In genomic region chr6:110329348-110329728, GRCh38 we compare ENCODE assay signal across 11 cellular contexts. TPM values are rescaled to one million over a fixed set of nuclear protein-coding genes. Genes with fewer than 3 reads are reported as not detected.
A peak's percentile ranks its signal among the peaks of the same experiment; 100 is the strongest.
DNase-seq lines count a peak whose midpoint lies in the region; ATAC-seq and TF ChIP-seq lines count a peak whose summit lies in the region.
"Had no signal": no experiment of that assay in that cellular context is flagged by ENCODE, and none has a peak within 500 bp of the region (broad histone marks: within the 10 kb centered on the region; RNA-seq: fewer than 3 reads in every experiment).

No MANE protein-coding gene starts in this region.

- TF ChIP-seq CTCF in ascending aorta (IDR thresholded peaks at IDR 0.05) (no peak), kidney epithelial cell (IDR thresholded peaks at IDR 0.05; ENCODE audit: insufficient read depth, low read length, poor library complexity, severe bottlenecking) (no peak), smooth muscle cell (IDR thresholded peaks at IDR 0.05; ENCODE audit: borderline replicate concordance, insufficient read depth, poor library complexity, severe bottlenecking) (no peak)

- ATAC-seq in HG03135 (IDR thresholded peaks at IDR 0.05; ENCODE audit: unreplicated experiment) (no peak), GM21515 (IDR thresholded peaks at IDR 0.05; ENCODE audit: unreplicated experiment) (no peak), GM18517 (IDR thresholded peaks at IDR 0.05; ENCODE audit: unreplicated experiment) (no peak)

- peaks cover 33% of the 10 kb centered on the region for H3F3A ChIP-seq in smooth muscle cell (ENCODE audit: low read depth)

- DNase-seq in EL (peak; percentile 13), ascending aorta (ENCODE audit: low spot score in 2 of 2) (no peak), kidney epithelial cell (ENCODE audit: low read depth) (no peak), smooth muscle cell (lab: John Stamatoyannopoulos, UW; ENCODE audit: unreplicated experiment) (no peak), GOT3 (lab: John Stamatoyannopoulos, UW) (no peak)
- DNase-seq: COR-L47, T-helper 2 cell had no signal

- H4K20me1 ChIP-seq in smooth muscle cell (ENCODE audit: low read depth), result no peaks in the 10 kb centered on the region

- H3K4me1 ChIP-seq in ascending aorta, result peaks cover 4 to 23% of the 10 kb centered on the region in 2 donors
- peaks cover 36% of the 10 kb centered on the region for H3K4me1 ChIP-seq in smooth muscle cell (ENCODE audit: low read depth)

- no peaks in the 10 kb centered on the region for H3K36me3 ChIP-seq in ascending aorta
- no peaks in the 10 kb centered on the region for H3K36me3 ChIP-seq in kidney epithelial cell (ENCODE audit: control insufficient read depth, insufficient read depth, low read length)
- no peaks in the 10 kb centered on the region for H3K36me3 ChIP-seq in smooth muscle cell (ENCODE audit: low read depth)
- H3K36me3 ChIP-seq: neutrophil had no signal

- WGBS in smooth muscle cell (ENCODE audit: low lambda C conversion rate), result 15% methylated on average over 8 of the region's 8 CpGs

- peak overlapping the region; percentile 77 for H3K4me2 ChIP-seq in smooth muscle cell

- H3K27ac ChIP-seq in ascending aorta (peak overlapping the region; percentile 33 to 68), smooth muscle cell (ENCODE audit: low read depth) (peak overlapping the region; percentile 56)
- H3K27ac ChIP-seq: neutrophil had no signal

- H3K79me2 ChIP-seq in smooth muscle cell (ENCODE audit: low read depth), result no peaks in the 10 kb centered on the region

- intact Hi-C loops in ascending aorta (cut with DNase I), result loop anchor here (5.0 kb wide), 1 partner anchor 63 kb away; no protein-coding TSS in a partner anchor

- H3K9me3 ChIP-seq in ascending aorta (no peaks in the 10 kb centered on the region), smooth muscle cell (replicated peaks; ENCODE audit: low read depth) (no peaks in the 10 kb centered on the region)
- H3K9me3 ChIP-seq: neutrophil had no signal

- H3K27me3 ChIP-seq in ascending aorta (no peaks in the 10 kb centered on the region), kidney epithelial cell (ENCODE audit: control insufficient read depth, insufficient read depth, low read length) (no peaks in the 10 kb centered on the region), smooth muscle cell (ENCODE audit: low read depth) (no peaks in the 10 kb centered on the region)
- H3K27me3 ChIP-seq: neutrophil had no signal

- H3K9ac ChIP-seq in smooth muscle cell (ENCODE audit: low read depth), result no peak overlapping the region

- peak overlapping the region; percentile 77 for H2AFZ ChIP-seq in smooth muscle cell (ENCODE audit: low read depth)

- H3K4me3 ChIP-seq in ascending aorta (peak overlapping the region in 1 of 2 donors; percentile 39), kidney epithelial cell (ENCODE audit: low read depth, low read length) (peak overlapping the region; percentile 23), smooth muscle cell (peak overlapping the region; percentile 7)

RNA-seq across cellular contexts. Expression of gene METTL24, which starts 28.8 kb away (rescaled TPM):
- total RNA-seq in ascending aorta, result 2.0 TPM
- total RNA-seq in kidney epithelial cell, result 1.2 and 2.3 TPM in 2 replicates
- 2.6 and 3.3 TPM in 2 replicates for total RNA-seq in smooth muscle cell
- polyA plus RNA-seq in smooth muscle cell, result 0.74 and 2.0 TPM in 2 replicates
